Comparison of ENCODE assay signal across 5 cellular contexts in the genomic region with DNA sequence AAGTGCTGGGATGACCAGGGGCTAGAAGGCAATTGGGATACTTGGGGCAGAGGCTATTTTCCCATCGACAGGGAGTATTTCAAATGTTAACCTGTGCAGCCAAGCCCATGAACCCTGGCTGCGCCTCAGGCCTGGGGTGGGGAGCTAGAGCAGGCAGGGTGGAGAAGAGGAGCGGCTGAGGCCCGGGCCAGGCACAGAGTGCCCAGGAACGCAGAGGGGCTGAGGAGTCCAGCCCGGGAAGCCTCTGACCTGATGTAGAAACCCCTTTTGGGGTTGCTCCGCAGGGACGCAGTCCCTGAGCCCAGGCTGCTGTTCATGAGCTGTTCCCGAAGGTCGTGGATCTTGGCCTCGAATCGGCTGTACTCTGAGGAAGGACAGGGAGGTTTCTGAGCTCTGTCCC. TPM values are rescaled to one million over a fixed set of nuclear protein-coding genes. Genes with fewer than 3 reads are reported as not detected.
"Had no signal": no experiment of that assay in that cellular context is flagged by ENCODE, and none has a peak within 500 bp of the region (broad histone marks: within the 10 kb centered on the region; RNA-seq: fewer than 3 reads in every experiment).

No MANE protein-coding gene starts in this region.

- DNase-seq: GOT3, H7, HCEC 1CT, IMR-90 had no signal

RNA-seq across cellular contexts. Expression of a gene that starts 16.8 kb away (rescaled TPM):
- total RNA-seq: HT-29 had no signal
